ENCODE assay signal across 8 cellular contexts in genomic region chr15:45187894-45188830, GRCh38. TPM values are rescaled to one million over a fixed set of nuclear protein-coding genes. Genes with fewer than 3 reads are reported as not detected.
DNase-seq lines count a peak whose midpoint lies in the region; ATAC-seq and FAIRE-seq lines count a peak whose summit lies in the region.

TSS of gene SHF (minus strand) at chr15:45187966. CDS start at chr15:45187951, 15 bp downstream.

- H3K27me3 Mint-ChIP-seq in T-helper 1 cell treated with Interleukin-12 subunit alpha and Interleukin-12 subunit beta and Interleukin-4 antibody, amounts not matched to agents 30 μg/mL and 1 μg/mL, for 36 hours (ENCODE audit: low read depth) = peaks cover 32% of the 10 kb centered on the region

- ATAC-seq in GM19324 (IDR thresholded peaks at IDR 0.05; ENCODE audit: low FRiP score, unreplicated experiment) (no peak), GM21717 (IDR thresholded peaks at IDR 0.05; ENCODE audit: unreplicated experiment) (no peak)

- no peaks in the 10 kb centered on the region for H3K27me3 ChIP-seq in small intestine (ENCODE audit: control insufficient read depth in 2 of 2, insufficient read depth in 2 of 2, low read length in 2 of 2)

- H3K9me3 Mint-ChIP-seq in T-helper 1 cell treated with Interleukin-12 subunit alpha and Interleukin-12 subunit beta and Interleukin-4 antibody, amounts not matched to agents 30 μg/mL and 1 μg/mL, for 36 hours = no peaks in the 10 kb centered on the region

- 1 to 3% (median 2%) methylated on average over 30 to 55 of the region's 57 CpGs for WGBS in small intestine, 3 donors

- peak within 1 kb of the TSS in 1 of 2 donors; percentile 12 for H3K27ac ChIP-seq in small intestine (ENCODE audit: low read depth in 1 of 2, low read length in 1 of 2)

- H3K4me1 ChIP-seq in small intestine (ENCODE audit: control insufficient read depth in 2 of 2, insufficient read depth in 1 of 2, low read depth in 1 of 2, low read length in 1 of 2) = no peaks in the 10 kb centered on the region

- FAIRE-seq in small intestine (lab: Jason Lieb, UNC) = no peak

- DNase-seq in GM03348 (ENCODE audit: low spot score) (peak; percentile 77), Kasumi-1 (lab: John Stamatoyannopoulos, UW) (peak; percentile 19), astrocyte of the hippocampus (ENCODE audit: low read depth, low spot score) (peak; percentile 63), small intestine (no peak)

- H3K4me3 ChIP-seq in iPS-18c (ENCODE audit: insufficient read depth, low read depth, low read length) (peak within 1 kb of the TSS; percentile 76), small intestine (ENCODE audit: low read depth in 1 of 2, low read length in 2 of 2) (peak within 1 kb of the TSS; percentile 46 to 71)

- H3K36me3 ChIP-seq in small intestine (ENCODE audit: control insufficient read depth in 2 of 2, insufficient read depth in 2 of 2, low read length in 2 of 2) = no peaks in the 10 kb centered on the region

- H3K9me3 ChIP-seq in iPS-18c (ENCODE audit: control insufficient read depth, insufficient read depth, low read length) (no peaks in the 10 kb centered on the region), small intestine (ENCODE audit: control insufficient read depth, low read depth) (no peaks in the 10 kb centered on the region)

- H3K36me3 Mint-ChIP-seq in T-helper 1 cell treated with Interleukin-12 subunit alpha and Interleukin-12 subunit beta and Interleukin-4 antibody, amounts not matched to agents 30 μg/mL and 1 μg/mL, for 36 hours (ENCODE audit: low read depth) = no peaks in the 10 kb centered on the region

- H3K27ac Mint-ChIP-seq in T-helper 1 cell treated with Interleukin-12 subunit alpha and Interleukin-12 subunit beta and Interleukin-4 antibody, amounts not matched to agents 30 μg/mL and 1 μg/mL, for 36 hours = peak within 1 kb of the TSS; percentile 68

- H3K4me1 Mint-ChIP-seq in T-helper 1 cell treated with Interleukin-12 subunit alpha and Interleukin-12 subunit beta and Interleukin-4 antibody, amounts not matched to agents 30 μg/mL and 1 μg/mL, for 36 hours (ENCODE audit: low read depth) = peaks cover 10% of the 10 kb centered on the region

- H3K4me3 Mint-ChIP-seq in T-helper 1 cell treated with Interleukin-12 subunit alpha and Interleukin-12 subunit beta and Interleukin-4 antibody, amounts not matched to agents 30 μg/mL and 1 μg/mL, for 36 hours = peak within 1 kb of the TSS; percentile 88

RNA-seq across cellular contexts. Expression of gene SHF, which starts in this region (rescaled TPM):
- polyA plus RNA-seq in small intestine = 10 to 100 TPM in 2 of 3 donors, 1 to 10 TPM in 1; 9.5 to 25.0 (median 11.3) TPM
